Comparison of ENCODE assay signal across 22 cellular contexts in the genomic region with DNA sequence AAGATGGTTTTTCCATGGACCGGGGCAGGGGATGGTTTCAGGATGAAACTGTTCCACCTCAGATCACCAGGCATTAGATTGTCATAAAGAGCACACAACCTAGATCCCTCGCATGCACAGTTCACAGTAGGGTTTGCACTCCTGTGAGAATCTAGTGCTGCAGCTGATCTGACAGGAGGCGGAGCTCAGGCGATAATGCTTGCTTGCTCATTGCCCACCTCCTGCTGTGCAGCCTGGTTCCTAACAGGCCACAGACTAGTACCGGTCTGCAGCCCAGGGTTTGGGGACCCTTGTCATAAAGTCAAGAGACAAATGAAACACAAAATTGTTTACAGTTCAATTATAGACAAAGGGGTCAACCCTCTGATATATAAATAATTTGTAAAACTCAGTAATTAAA.
"Had no signal": no experiment of that assay in that cellular context is flagged by ENCODE, and none has a peak within 500 bp of the region (broad histone marks: within the 10 kb centered on the region; RNA-seq: fewer than 3 reads in every experiment).

No MANE protein-coding gene starts in this region.

- DNase-seq: colonic mucosa; dermis blood vessel endothelial cell; erythroblast; foreskin keratinocyte; head of caudate nucleus; left colon; left ventricle myocardium superior; naive thymus-derived CD4-positive, alpha-beta T cell; nephron progenitor cell; psoas muscle; retina; spleen; stimulated activated CD4-positive, alpha-beta T cell treated with anti-CD3 and anti-CD28 coated beads, Interleukin-15, amount 100 ng/mL, for 24 hours; stimulated activated CD4-positive, alpha-beta T cell treated with anti-CD3 and anti-CD28 coated beads, Interleukin-1b, Interleukin-23, amount 100 ng/mL, for 48 hours; stimulated activated CD4-positive, alpha-beta T cell treated with anti-CD3 and anti-CD28 coated beads, Interleukin-4, amount 100 ng/mL, for 24 hours; transverse colon had no signal

- H3K27ac Mint-ChIP-seq: naive thymus-derived CD4-positive, alpha-beta T cell; nephron progenitor cell; stimulated activated memory B cell treated with anti-CD40 and anti-IgM and Interleukin-4, amounts not matched to agents 10 μg/mL and 1 μg/mL and 100 μg/mL, for 72 hours; stimulated activated naive CD8-positive, alpha-beta T cell treated with anti-CD3 and anti-CD28 coated beads, Interleukin-15, Interleukin-2, amounts not matched to agents 100 ng/mL and 50 ng/mL, for 24 hours had no signal

- H3K27me3 ChIP-seq: colonic mucosa, foreskin keratinocyte, hepatocyte, neutrophil, spleen, transverse colon had no signal

- H3K9me3 ChIP-seq: colonic mucosa, neutrophil, psoas muscle, spleen, thoracic aorta, transverse colon had no signal

- H3K4me3 ChIP-seq: colonic mucosa, hepatocyte, psoas muscle, spleen, thoracic aorta, transverse colon had no signal

- H3K27me3 Mint-ChIP-seq: stimulated activated memory B cell treated with anti-CD40 and anti-IgM and Interleukin-4, amounts not matched to agents 10 μg/mL and 1 μg/mL and 100 μg/mL, for 72 hours; stimulated activated naive CD8-positive, alpha-beta T cell treated with anti-CD3 and anti-CD28 coated beads, Interleukin-15, Interleukin-2, amounts not matched to agents 100 ng/mL and 50 ng/mL, for 24 hours had no signal

- H3K36me3 ChIP-seq: colonic mucosa, neutrophil, spleen, thoracic aorta, transverse colon had no signal

- H3K27ac ChIP-seq: colonic mucosa, foreskin keratinocyte, hepatocyte, neutrophil, psoas muscle, spleen, thoracic aorta, transverse colon had no signal

- H3K9me3 Mint-ChIP-seq: stimulated activated memory B cell treated with anti-CD40 and anti-IgM and Interleukin-4, amounts not matched to agents 10 μg/mL and 1 μg/mL and 100 μg/mL, for 72 hours; stimulated activated naive CD8-positive, alpha-beta T cell treated with anti-CD3 and anti-CD28 coated beads, Interleukin-15, Interleukin-2, amounts not matched to agents 100 ng/mL and 50 ng/mL, for 24 hours had no signal

- H3K36me3 Mint-ChIP-seq: naive thymus-derived CD4-positive, alpha-beta T cell; stimulated activated memory B cell treated with anti-CD40 and anti-IgM and Interleukin-4, amounts not matched to agents 10 μg/mL and 1 μg/mL and 100 μg/mL, for 72 hours had no signal

- H3K4me1 ChIP-seq: colonic mucosa, foreskin keratinocyte, psoas muscle, spleen, transverse colon had no signal

- H3K4me1 Mint-ChIP-seq: naive thymus-derived CD4-positive, alpha-beta T cell; nephron progenitor cell; stimulated activated memory B cell treated with anti-CD40 and anti-IgM and Interleukin-4, amounts not matched to agents 10 μg/mL and 1 μg/mL and 100 μg/mL, for 72 hours had no signal

- ATAC-seq: foreskin keratinocyte; left colon; left ventricle myocardium superior; naive thymus-derived CD4-positive, alpha-beta T cell; psoas muscle; sciatic nerve; stimulated activated memory B cell treated with anti-CD40 and anti-IgM and Interleukin-4, amounts not matched to agents 10 μg/mL and 1 μg/mL and 100 μg/mL, for 72 hours had no signal

- H3K4me3 Mint-ChIP-seq: naive thymus-derived CD4-positive, alpha-beta T cell; nephron progenitor cell; stimulated activated memory B cell treated with anti-CD40 and anti-IgM and Interleukin-4, amounts not matched to agents 10 μg/mL and 1 μg/mL and 100 μg/mL, for 72 hours; stimulated activated naive CD8-positive, alpha-beta T cell treated with anti-CD3 and anti-CD28 coated beads, Interleukin-15, Interleukin-2, amounts not matched to agents 100 ng/mL and 50 ng/mL, for 24 hours had no signal
